ENCODE assay signal across 8 cellular contexts in the genomic region with DNA sequence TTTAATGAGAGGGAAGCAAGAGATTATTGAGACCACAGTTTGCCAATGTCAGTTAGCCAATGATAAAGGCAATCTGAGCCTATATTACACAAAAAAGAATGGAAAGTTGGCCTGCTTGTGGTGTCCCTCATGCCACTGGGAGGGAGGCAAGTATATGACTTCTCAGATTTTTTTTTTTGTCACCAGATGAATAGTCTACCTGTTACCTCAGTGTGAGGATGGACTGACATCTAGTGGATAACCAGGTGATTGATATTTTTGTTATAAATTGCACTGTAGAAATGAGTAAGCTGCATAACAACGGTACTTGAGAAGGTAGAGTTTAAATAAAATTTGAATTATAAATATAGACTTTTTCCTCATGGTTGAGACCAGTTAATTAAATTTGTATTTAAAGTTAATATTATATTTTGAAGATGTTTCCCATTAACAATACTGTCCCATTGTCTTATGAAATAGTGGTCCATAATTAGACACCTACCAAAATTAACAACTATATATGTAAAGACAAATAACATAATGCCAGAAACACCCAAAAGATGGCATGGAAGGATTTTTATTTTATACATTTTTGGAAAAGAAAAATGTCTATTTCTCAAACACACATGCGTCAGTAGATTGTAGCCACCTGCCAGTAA.
DNase-seq lines count a peak whose midpoint lies in the region; ATAC-seq and TF ChIP-seq lines count a peak whose summit lies in the region.

No MANE protein-coding gene starts in this region.

- H3K4me1 ChIP-seq in osteoblast (ENCODE audit: insufficient read depth, low read length): no peaks in the 10 kb centered on the region

- H3K4me2 ChIP-seq in osteoblast (ENCODE audit: insufficient read depth, low read length): no peak overlapping the region

- peak; percentile 58 for ATAC-seq in activated CD4-positive, alpha-beta T cell treated with anti-CD3 and anti-CD28 coated beads for 36 hours

- H3K4me1 Mint-ChIP-seq in activated CD4-positive, alpha-beta T cell treated with anti-CD3 and anti-CD28 coated beads for 36 hours: no peaks in the 10 kb centered on the region
- H3K4me1 Mint-ChIP-seq in HFFc6 (ENCODE audit: low read depth): no peaks in the 10 kb centered on the region
- no peaks in the 10 kb centered on the region for H3K4me1 Mint-ChIP-seq in endothelial cell (ENCODE audit: unreplicated experiment)

- H3K4me3 Mint-ChIP-seq in activated CD4-positive, alpha-beta T cell treated with anti-CD3 and anti-CD28 coated beads for 36 hours: no peak overlapping the region
- no peak overlapping the region for H3K4me3 Mint-ChIP-seq in HFFc6
- H3K4me3 Mint-ChIP-seq in endothelial cell (ENCODE audit: unreplicated experiment): no peak overlapping the region

- POLR2A ChIA-PET in activated CD4-positive, alpha-beta T cell treated with anti-CD3 and anti-CD28 coated beads for 36 hours (lab: Charles Lee): no interaction called here

- no peaks in the 10 kb centered on the region for H3K36me3 ChIP-seq in osteoblast (ENCODE audit: insufficient read depth, low read length)

- no peaks in the 10 kb centered on the region for H4K20me1 ChIP-seq in osteoblast (ENCODE audit: insufficient read depth, low read length)

- H3K27ac ChIP-seq in osteoblast (ENCODE audit: low read depth, low read length): no peak overlapping the region

- no peaks in the 10 kb centered on the region for H3K36me3 Mint-ChIP-seq in activated CD4-positive, alpha-beta T cell treated with anti-CD3 and anti-CD28 coated beads for 36 hours (ENCODE audit: low read depth)
- H3K36me3 Mint-ChIP-seq in HFFc6 (ENCODE audit: low read depth) (no peaks in the 10 kb centered on the region), endothelial cell (ENCODE audit: low read depth, unreplicated experiment) (no peaks in the 10 kb centered on the region)

- no peak overlapping the region for H2AFZ ChIP-seq in osteoblast (ENCODE audit: low read length)

- no peaks in the 10 kb centered on the region for H3K27me3 ChIP-seq in osteoblast (ENCODE audit: insufficient read depth, low read length)

- H3K4me3 ChIP-seq in osteoblast (ENCODE audit: insufficient read depth, low read length): no peak overlapping the region

- CTCF ChIA-PET in activated CD4-positive, alpha-beta T cell treated with anti-CD3 and anti-CD28 coated beads for 36 hours (lab: Charles Lee): interaction anchor here (0.7 to 2.1 kb wide), 6 partner anchors 102 to 1090 kb away, joined by 3 to 23 read pairs (median 4); no protein-coding TSS in a partner anchor

- intact Hi-C loops in activated CD4-positive, alpha-beta T cell treated with anti-CD3 and anti-CD28 coated beads for 36 hours (cut with DNase I, micrococcal nuclease): loop anchor here (1.0 to 10.0 kb wide), 7 partner anchors 160 to 1090 kb away; no protein-coding TSS in a partner anchor

- DNase-seq in activated CD4-positive, alpha-beta T cell treated with anti-CD3 and anti-CD28 coated beads for 36 hours: no peak
- no peak for DNase-seq in activated CD4-positive, alpha-beta T cell treated with anti-CD3 and anti-CD28 coated beads, Interleukin-2, amount 50 U/mL, for 48 hours
- peak; percentile 45 for DNase-seq in HFFc6
- peak; percentile 4 for DNase-seq in NCI-H460 (ENCODE audit: extremely low read depth, low read depth)
- DNase-seq in endothelial cell (ENCODE audit: low spot score): peak; percentile 5
- DNase-seq in osteoblast (ENCODE audit: insufficient read length, low spot score, missing footprints): no peak
- no peak for DNase-seq in retina
- DNase-seq in GF-D8 (lab: John Stamatoyannopoulos, UW): no peak

- no peaks in the 10 kb centered on the region for H3K27me3 Mint-ChIP-seq in activated CD4-positive, alpha-beta T cell treated with anti-CD3 and anti-CD28 coated beads for 36 hours
- H3K27me3 Mint-ChIP-seq in HFFc6 (ENCODE audit: insufficient read depth) (no peaks in the 10 kb centered on the region; the same call in 1 of the 2 replicates), endothelial cell (ENCODE audit: unreplicated experiment) (peaks cover 2% of the 10 kb centered on the region)

- no peaks in the 10 kb centered on the region for H3K9me3 Mint-ChIP-seq in activated CD4-positive, alpha-beta T cell treated with anti-CD3 and anti-CD28 coated beads for 36 hours (ENCODE audit: low read depth)
- H3K9me3 Mint-ChIP-seq in HFFc6 (no peaks in the 10 kb centered on the region), endothelial cell (ENCODE audit: unreplicated experiment) (no peaks in the 10 kb centered on the region)

- no peak overlapping the region for H3K27ac Mint-ChIP-seq in activated CD4-positive, alpha-beta T cell treated with anti-CD3 and anti-CD28 coated beads for 36 hours
- H3K27ac Mint-ChIP-seq in HFFc6 (no peak overlapping the region), endothelial cell (ENCODE audit: unreplicated experiment) (no peak overlapping the region)

- TF ChIP-seq CTCF in HFFc6 (IDR thresholded peaks at IDR 0.05) (peak; percentile 81), endothelial cell (IDR thresholded peaks at IDR 0.05; ENCODE audit: unreplicated experiment) (no peak), osteoblast (IDR thresholded peaks at IDR 0.05; ENCODE audit: extremely low read depth, low read depth, low read length) (peak; percentile 61)

- no peaks in the 10 kb centered on the region for H3K79me2 ChIP-seq in osteoblast (ENCODE audit: insufficient read depth, low read length)

- H3K9me3 ChIP-seq in osteoblast (ENCODE audit: low read depth, low read length): no peaks in the 10 kb centered on the region

Comparison
In these comparisons a context has a peak if more than half of its experiments do, and no peak if none do; other contexts are left out.
1. DNase-seq: peak in HFFc6 (single experiment), NCI-H460 (single experiment) and endothelial cell (single experiment); none in activated CD4-positive, alpha-beta T cell treated with anti-CD3 and anti-CD28 coated beads for 36 hours (single experiment), activated CD4-positive, alpha-beta T cell treated with anti-CD3 and anti-CD28 coated beads, Interleukin-2, amount 50 U/mL, for 48 hours (0 of 2), osteoblast (single experiment), retina (single experiment) and GF-D8 (single experiment).